In genomic region chr6:28134015-28134414, GRCh38 we compare ENCODE assay signal across 8 cellular contexts. TPM values are rescaled to one million over a fixed set of nuclear protein-coding genes. Genes with fewer than 3 reads are reported as not detected.
A peak's percentile ranks its signal among the peaks of the same experiment; 100 is the strongest.
DNase-seq lines count a peak whose midpoint lies in the region; ATAC-seq, FAIRE-seq and TF ChIP-seq lines count a peak whose summit lies in the region.

No MANE protein-coding gene starts in this region.

- H3K4me1 ChIP-seq in A549, result peaks cover 7% of the 10 kb centered on the region; the same call in 1 of the 3 replicates

- no peak overlapping the region for H3K4me2 ChIP-seq in A549

- FAIRE-seq in A549 (lab: Jason Lieb, UNC), result no peak
- no peak for FAIRE-seq in HTR-8/SVneo (lab: Jason Lieb, UNC)

- no peak for TF ChIP-seq EP300 in A549 (IDR thresholded peaks at IDR 0.05)

- no peaks in the 10 kb centered on the region for H3K27me3 Mint-ChIP-seq in activated T-helper 17 cell treated with anti-CD3 and anti-CD28 coated beads, Interleukin-2, amount 50 U/mL, for 72 hours

- DNase-seq in A549 (ENCODE audit: low read depth in 1 of 2, low spot score in 1 of 2) (peak; percentile 8 to 47), DMS53 treated with DMSO at 0.1 percent for 48 hours (lab: John Stamatoyannopoulos, UW; ENCODE audit: unreplicated experiment) (peak; percentile 14), NCI-H1694 treated with DMSO at 0.1 percent for 48 hours (lab: John Stamatoyannopoulos, UW) (peak; percentile 20), medulla oblongata (ENCODE audit: extremely low spot score) (peak; percentile 36), HTR-8/SVneo (ENCODE audit: insufficient read length, low spot score) (no peak)

- TF ChIP-seq CTCF in A549 (IDR thresholded peaks at IDR 0.05), result peak; percentile 45

- peaks cover 43% of the 10 kb centered on the region for H3K4me1 Mint-ChIP-seq in activated T-helper 17 cell treated with anti-CD3 and anti-CD28 coated beads, Interleukin-2, amount 50 U/mL, for 72 hours

- H3K9me3 Mint-ChIP-seq in activated T-helper 17 cell treated with anti-CD3 and anti-CD28 coated beads, Interleukin-2, amount 50 U/mL, for 72 hours, result no peaks in the 10 kb centered on the region

- H3K4me3 Mint-ChIP-seq in activated T-helper 17 cell treated with anti-CD3 and anti-CD28 coated beads, Interleukin-2, amount 50 U/mL, for 72 hours, result peak overlapping the region; percentile 54

- TF ChIP-seq POLR2A in A549 (IDR thresholded peaks at IDR 0.05; ENCODE audit: low read length), result no peak

- H3K27ac Mint-ChIP-seq in activated T-helper 17 cell treated with anti-CD3 and anti-CD28 coated beads, Interleukin-2, amount 50 U/mL, for 72 hours, result peak overlapping the region; percentile 82

- no peaks in the 10 kb centered on the region for H3K9me3 ChIP-seq in A549

- POLR2A ChIA-PET in A549 (lab: Yijun Ruan, JAX), result no interaction called here

- H3K36me3 Mint-ChIP-seq in activated T-helper 17 cell treated with anti-CD3 and anti-CD28 coated beads, Interleukin-2, amount 50 U/mL, for 72 hours (ENCODE audit: low read depth), result peaks cover 73% of the 10 kb centered on the region

- ATAC-seq in A549, result peak; percentile 43 to 56; a peak in 3 of 6 replicates
- ATAC-seq in activated T-helper 17 cell treated with anti-CD3 and anti-CD28 coated beads, Interleukin-2, amount 50 U/mL, for 72 hours (replicated peaks), result no peak
- ATAC-seq in activated CD4-positive, CD25-positive, alpha-beta regulatory T cell treated with anti-CD3 and anti-CD28 coated beads, Interleukin-2, amount 50 U/mL, for 24 hours, result no peak
- no peak for ATAC-seq in HG03432 (IDR thresholded peaks at IDR 0.05; ENCODE audit: unreplicated experiment)

- WGBS in A549 (ENCODE audit: missing lambda C conversion rate), result 51% methylated on average over 3 of the region's 3 CpGs

- H3K27ac ChIP-seq in A549, result no peak overlapping the region

- peak; percentile 39 to 44; a peak in 4 of 5 replicates for TF ChIP-seq RAD21 in A549 (conservative IDR thresholded peaks at IDR 0.05 in 1 of 2, IDR thresholded peaks at IDR 0.05 in 1 of 2)

- no peak overlapping the region for H3K4me3 ChIP-seq in A549

- CTCF ChIA-PET in A549 (lab: Yijun Ruan, JAX), result interaction anchor here (0.7 to 3.7 kb wide), 3 partner anchors 9 to 222 kb away, joined by 3 to 13 read pairs (median 4); no protein-coding TSS in a partner anchor

TF ChIP-seq in A549, 52 proteins besides CTCF, POLR2A, EP300 and RAD21:
- no peak for TF ChIP-seq MAX (IDR thresholded peaks at IDR 0.05)
- TF ChIP-seq SMC3 (IDR thresholded peaks at IDR 0.05), result peak; percentile 32; the same call in 1 of the 3 replicates

RNA-seq across cellular contexts. Expression of gene ZKSCAN8, which starts 7.7 kb away (rescaled TPM):
- 8.9 and 16.2 TPM in 2 replicates for polyA plus RNA-seq in A549 (2011; rRNA removed)
- 1.7 TPM in 2 replicates for polyA plus RNA-seq in A549 (2012; cell fraction: cytosol; rRNA removed)
- polyA plus RNA-seq in A549 (2012; cell fraction: nucleus; rRNA removed), result 3.1 and 5.4 TPM in 2 replicates
- polyA plus RNA-seq in A549 (2017; fragmentation: RNase III; extraction: RNeasy Plus Mini Kit Qiagen cat#74134 plus additional on column Dnase treatment), result 6.9 to 8.5 TPM (median 8.4 TPM) in 3 replicates
- polyA minus RNA-seq in A549 (2011; rRNA and poly(A)+ RNA removed), result 14.8 and 25.5 TPM in 2 replicates
- total RNA-seq in activated T-helper 17 cell treated with anti-CD3 and anti-CD28 coated beads, Interleukin-2, amount 50 U/mL, for 72 hours, result 10 to 100 TPM; 16.5 to 42.7 TPM

RNA-seq across cellular contexts. Expression of gene ZSCAN16, which starts 9.6 kb away (rescaled TPM):
- polyA plus RNA-seq in A549 (2011; rRNA removed) (5.5 and 6.0 TPM in 2 replicates), A549 (2017; fragmentation: RNase III; extraction: RNeasy Plus Mini Kit Qiagen cat#74134 plus additional on column Dnase treatment) (5.7 to 6.1 TPM (median 5.8 TPM) in 3 replicates)
- 2.4 and 2.8 TPM in 2 replicates for polyA plus RNA-seq in A549 (2012; cell fraction: cytosol; rRNA removed)
- polyA plus RNA-seq in A549 (2012; cell fraction: nucleus; rRNA removed), result 1.5 and 1.7 TPM in 2 replicates
- 4.4 and 5.0 TPM in 2 replicates for polyA minus RNA-seq in A549 (2011; rRNA and poly(A)+ RNA removed)
- 1 to 10 TPM; 2.0 to 3.0 TPM for total RNA-seq in activated T-helper 17 cell treated with anti-CD3 and anti-CD28 coated beads, Interleukin-2, amount 50 U/mL, for 72 hours

RNA-seq across cellular contexts. Expression of gene ZNF165, which starts 53.6 kb away (rescaled TPM):
- polyA plus RNA-seq in A549 (2011; rRNA removed) (0.71 and 0.72 TPM in 2 replicates), A549 (2017; fragmentation: RNase III; extraction: RNeasy Plus Mini Kit Qiagen cat#74134 plus additional on column Dnase treatment) (0.62 to 0.76 TPM (median 0.63 TPM) in 3 replicates)
- polyA plus RNA-seq in A549 (2012; cell fraction: cytosol; rRNA removed), result 0.19 and 0.23 TPM in 2 replicates
- 0.16 and 0.19 TPM in 2 replicates for polyA plus RNA-seq in A549 (2012; cell fraction: nucleus; rRNA removed)
- polyA minus RNA-seq in A549 (2011; rRNA and poly(A)+ RNA removed), result 0.50 and 0.97 TPM in 2 replicates
- 10 to 100 TPM in 1 of 2 donors, 1 to 10 TPM in 1; 2.1 to 14.8 TPM for total RNA-seq in activated T-helper 17 cell treated with anti-CD3 and anti-CD28 coated beads, Interleukin-2, amount 50 U/mL, for 72 hours

Comparison
In these comparisons a context has a peak if more than half of its experiments do, and no peak if none do; other contexts are left out.
1. ATAC-seq: peak in A549 (2 of 2); none in activated T-helper 17 cell treated with anti-CD3 and anti-CD28 coated beads, Interleukin-2, amount 50 U/mL, for 72 hours (single experiment), activated CD4-positive, CD25-positive, alpha-beta regulatory T cell treated with anti-CD3 and anti-CD28 coated beads, Interleukin-2, amount 50 U/mL, for 24 hours (0 of 2) and HG03432 (single experiment).